8 cellular contexts compared by ENCODE assay signal in the genomic region with DNA sequence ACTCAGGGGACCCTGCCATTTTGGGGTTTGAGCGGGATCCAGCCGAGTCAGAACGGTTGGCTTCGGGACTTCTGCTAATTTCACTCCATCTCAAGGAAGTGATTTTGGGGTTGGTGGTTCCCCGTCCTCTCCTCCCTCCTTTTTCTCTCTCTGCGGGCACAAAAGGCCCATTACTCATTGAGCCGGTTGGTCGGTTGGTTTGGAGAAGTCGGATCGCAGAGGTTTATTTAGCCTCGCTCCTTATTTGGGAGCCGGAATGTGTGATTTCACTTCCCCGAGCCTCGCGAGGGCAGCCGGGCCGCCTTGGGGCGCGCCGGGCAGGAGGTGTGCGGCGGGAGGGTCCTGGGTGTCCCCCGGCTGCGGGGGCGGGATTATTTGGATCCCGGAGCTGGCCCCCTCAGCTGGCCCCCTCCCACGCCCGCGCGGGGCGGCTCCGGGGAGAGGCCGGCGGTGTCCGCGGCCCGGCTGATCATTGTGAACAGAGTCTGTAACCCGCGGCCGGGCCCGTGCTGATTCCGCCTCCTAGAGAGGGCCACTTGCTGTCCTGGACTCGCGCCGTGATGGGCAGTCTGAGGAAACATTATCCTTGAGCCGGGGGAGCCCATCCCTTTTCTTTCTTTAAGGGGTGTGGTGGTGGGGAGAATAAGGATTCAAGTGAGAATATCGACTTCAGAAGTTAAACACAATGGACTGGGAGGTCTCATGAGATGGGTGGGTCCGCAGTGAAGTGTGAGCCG. TPM values are rescaled to one million over a fixed set of nuclear protein-coding genes. Genes with fewer than 3 reads are reported as not detected.
A peak's percentile ranks its signal among the peaks of the same experiment; 100 is the strongest.
DNase-seq lines count a peak whose midpoint lies in the region; ATAC-seq and TF ChIP-seq lines count a peak whose summit lies in the region.

No MANE protein-coding gene starts in this region.

- peak overlapping the region; percentile 97 for H3K9ac ChIP-seq in muscle layer of colon (ENCODE audit: low read length)

- BruUV-seq in Calu3 (replicated peaks; lab: Mats Ljungman, UMichigan): TSS peak; percentile 55

- DNase-seq in Calu3: peak; percentile 61
- DNase-seq in NCI-H1105 treated with DMSO at 0.1 percent for 48 hours (lab: John Stamatoyannopoulos, UW): peak; percentile 28
- DNase-seq in activated CD8-positive, alpha-beta memory T cell treated with anti-CD3 and anti-CD28 coated beads, Interleukin-2, amount 10 ng/mL, durations not matched to agents 7 days and 5 days: peak; percentile 74
- peak; percentile 69 to 72 for DNase-seq in thyroid gland

- no peaks in the 10 kb centered on the region for H3K9me3 ChIP-seq in esophagus (ENCODE audit: control insufficient read depth in 2 of 2, insufficient read depth in 1 of 2, low read depth in 1 of 2, low read length in 1 of 2)
- H3K9me3 ChIP-seq in muscle layer of colon (ENCODE audit: low read length): no peaks in the 10 kb centered on the region
- no peaks in the 10 kb centered on the region for H3K9me3 ChIP-seq in thyroid gland

- CTCF ChIA-PET in Calu3 (lab: Charles Lee): interaction anchor here (1.4 kb wide), 1 partner anchor 14 kb away, joined by 3 read pairs; no protein-coding TSS in a partner anchor
- CTCF ChIA-PET in activated CD8-positive, alpha-beta memory T cell treated with anti-CD3 and anti-CD28 coated beads, Interleukin-2, amount 10 ng/mL, durations not matched to agents 7 days and 5 days (lab: Charles Lee): interaction anchor here (0.9 to 3.4 kb wide), 6 partner anchors 9 to 216 kb away, joined by 3 to 13 read pairs (median 3); partner anchors contain the start of gene IKBKE

- no peaks in the 10 kb centered on the region for H3K9me3 Mint-ChIP-seq in Calu3 (ENCODE audit: low read depth, unreplicated experiment)
- no peaks in the 10 kb centered on the region for H3K9me3 Mint-ChIP-seq in activated CD8-positive, alpha-beta memory T cell treated with anti-CD3 and anti-CD28 coated beads, Interleukin-2, amount 10 ng/mL, durations not matched to agents 7 days and 5 days (ENCODE audit: low read depth)

- peaks cover 45% of the 10 kb centered on the region for H3K4me1 Mint-ChIP-seq in Calu3 (ENCODE audit: low read depth, unreplicated experiment)
- H3K4me1 Mint-ChIP-seq in activated CD8-positive, alpha-beta memory T cell treated with anti-CD3 and anti-CD28 coated beads, Interleukin-2, amount 10 ng/mL, durations not matched to agents 7 days and 5 days: peaks cover 44% of the 10 kb centered on the region

- TF ChIP-seq CTCF in Calu3 (IDR thresholded peaks at IDR 0.05; ENCODE audit: unreplicated experiment): no peak
- TF ChIP-seq CTCF in thyroid gland (IDR thresholded peaks at IDR 0.05): no peak

- 0% methylated on average over 49 of the region's 49 CpGs for WGBS in esophagus, 2 donors
- WGBS in thyroid gland, 2 donors: 0 to 1% methylated on average over 14 to 17 of the region's 49 CpGs

- H3K27ac Mint-ChIP-seq in Calu3 (ENCODE audit: unreplicated experiment): peak overlapping the region; percentile 81
- H3K27ac Mint-ChIP-seq in activated CD8-positive, alpha-beta memory T cell treated with anti-CD3 and anti-CD28 coated beads, Interleukin-2, amount 10 ng/mL, durations not matched to agents 7 days and 5 days: peak overlapping the region; percentile 99

- H3K4me3 Mint-ChIP-seq in Calu3 (ENCODE audit: low read depth, unreplicated experiment): peak overlapping the region; percentile 80
- H3K4me3 Mint-ChIP-seq in activated CD8-positive, alpha-beta memory T cell treated with anti-CD3 and anti-CD28 coated beads, Interleukin-2, amount 10 ng/mL, durations not matched to agents 7 days and 5 days: peak overlapping the region; percentile 96

- H3K27me3 ChIP-seq in esophagus (ENCODE audit: control insufficient read depth in 1 of 2, insufficient read depth in 2 of 2, low read length in 2 of 2): no peaks in the 10 kb centered on the region
- H3K27me3 ChIP-seq in muscle layer of colon (ENCODE audit: control insufficient read depth in 1 of 2, insufficient read depth in 2 of 2, low read length in 2 of 2): no peaks in the 10 kb centered on the region
- no peaks in the 10 kb centered on the region for H3K27me3 ChIP-seq in thyroid gland

- intact Hi-C loops in Calu3 (cut with micrococcal nuclease; ENCODE audit: unreplicated experiment) (loop anchor here (5.0 kb wide), 1 partner anchor 36 kb away; no protein-coding TSS in a partner anchor), thyroid gland (cut with DNase I) (no loop called here)

- ATAC-seq in GM21737 (IDR thresholded peaks at IDR 0.05; ENCODE audit: unreplicated experiment) (peak; percentile 18), HG02571 (IDR thresholded peaks at IDR 0.05; ENCODE audit: unreplicated experiment) (no peak)
- peak; percentile 61 for ATAC-seq in activated CD8-positive, alpha-beta memory T cell treated with anti-CD3 and anti-CD28 coated beads, Interleukin-2, amount 10 ng/mL, durations not matched to agents 7 days and 5 days

- peaks cover 15 to 19% of the 10 kb centered on the region in 2 donors for H3K4me1 ChIP-seq in esophagus (ENCODE audit: control insufficient read depth in 2 of 2, insufficient read depth in 2 of 2, low read length in 1 of 2)
- H3K4me1 ChIP-seq in muscle layer of colon (ENCODE audit: insufficient read depth, low read length): peaks cover 51% of the 10 kb centered on the region
- peaks cover 37 to 49% of the 10 kb centered on the region in 2 donors for H3K4me1 ChIP-seq in thyroid gland

- peak in 1 of 2 donors; percentile 83 for TF ChIP-seq POLR2A in thyroid gland (IDR thresholded peaks at IDR 0.05)

- peak overlapping the region; percentile 96 to 99 for H3K27ac ChIP-seq in esophagus (ENCODE audit: low read depth in 2 of 2, low read length in 1 of 2)
- peak overlapping the region; percentile 93 for H3K27ac ChIP-seq in muscle layer of colon (ENCODE audit: low read depth, low read length)
- peak overlapping the region; percentile 89 to 97 (median 89) for H3K27ac ChIP-seq in thyroid gland

- peaks cover 19% of the 10 kb centered on the region for H3K27me3 Mint-ChIP-seq in Calu3 (ENCODE audit: unreplicated experiment)
- peaks cover 10% of the 10 kb centered on the region for H3K27me3 Mint-ChIP-seq in activated CD8-positive, alpha-beta memory T cell treated with anti-CD3 and anti-CD28 coated beads, Interleukin-2, amount 10 ng/mL, durations not matched to agents 7 days and 5 days

- H3K4me3 ChIP-seq in esophagus (ENCODE audit: low read depth in 1 of 2, low read length in 2 of 2): peak overlapping the region; percentile 76 to 90
- H3K4me3 ChIP-seq in muscle layer of colon (ENCODE audit: low read depth in 1 of 2, low read length in 2 of 2): peak overlapping the region; percentile 76
- peak overlapping the region; percentile 31 to 70 (median 58) for H3K4me3 ChIP-seq in thyroid gland (replicated peaks in 1 of 3)

- H3K36me3 ChIP-seq in esophagus (ENCODE audit: control insufficient read depth in 2 of 2, insufficient read depth in 2 of 2, low read length in 1 of 2) (no peaks in the 10 kb centered on the region), muscle layer of colon (ENCODE audit: insufficient read depth, low read length) (no peaks in the 10 kb centered on the region), thyroid gland (no peaks in the 10 kb centered on the region)

- peaks cover 26% of the 10 kb centered on the region for H3K36me3 Mint-ChIP-seq in Calu3 (ENCODE audit: insufficient read depth, unreplicated experiment)
- peaks cover 6% of the 10 kb centered on the region for H3K36me3 Mint-ChIP-seq in activated CD8-positive, alpha-beta memory T cell treated with anti-CD3 and anti-CD28 coated beads, Interleukin-2, amount 10 ng/mL, durations not matched to agents 7 days and 5 days

RNA-seq across cellular contexts. Expression of gene MAPKAPK2, which starts 1.2 kb away (rescaled TPM):
- total RNA-seq in Calu3 (2022): 93.7 and 96.2 TPM in 2 replicates
- total RNA-seq in activated CD8-positive, alpha-beta memory T cell treated with anti-CD3 and anti-CD28 coated beads, Interleukin-2, amount 10 ng/mL, durations not matched to agents 7 days and 5 days: 10 to 100 TPM; 85.7 to 93.8 TPM
- 10 to 100 TPM; 28.0 to 35.1 TPM for polyA plus RNA-seq in esophagus
- 10 to 100 TPM; 48.5 to 64.0 (median 59.9) TPM for total RNA-seq in thyroid gland

RNA-seq across cellular contexts. Expression of gene DYRK3, which starts 50.6 kb away (rescaled TPM):
- 7.6 and 8.0 TPM in 2 replicates for total RNA-seq in Calu3 (2022)
- 10 to 100 TPM in 1 of 2 experiments, 1 to 10 TPM in 1; 9.5 to 12.7 TPM for total RNA-seq in activated CD8-positive, alpha-beta memory T cell treated with anti-CD3 and anti-CD28 coated beads, Interleukin-2, amount 10 ng/mL, durations not matched to agents 7 days and 5 days
- 1 to 10 TPM in 1 of 2 donors, under 1 TPM in 1; 0.77 to 1.3 TPM for polyA plus RNA-seq in esophagus
- 10 to 100 TPM; 14.5 to 21.2 (median 15.9) TPM for total RNA-seq in thyroid gland
